Comparison of ENCODE assay signal across 1 cellular context in the genomic region with DNA sequence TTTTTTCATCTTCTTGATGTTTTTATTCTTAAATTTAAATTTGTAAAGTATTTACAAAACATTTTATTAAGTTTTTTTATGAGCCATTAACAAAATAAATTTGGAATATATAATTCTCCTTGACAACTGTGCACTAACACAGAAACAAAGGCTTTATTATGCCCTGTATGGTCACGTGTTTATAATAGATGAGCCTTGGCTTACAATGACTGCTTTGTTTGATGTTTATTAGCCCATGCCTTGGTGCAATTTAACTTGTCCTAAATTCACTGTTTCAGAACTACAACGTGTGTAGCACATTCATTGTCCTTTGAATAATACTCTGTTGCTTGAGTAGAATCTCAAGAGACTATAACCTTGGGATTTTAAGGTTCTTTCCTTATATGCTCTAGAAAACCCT.
A peak's percentile ranks its signal among the peaks of the same experiment; 100 is the strongest.
TF ChIP-seq lines count a peak whose summit lies in the region.

No MANE protein-coding gene starts in this region.

TF ChIP-seq in GM12878, 131 proteins besides CTCF, POLR2A, EP300 and RAD21:
- TF ChIP-seq, protein P1, sequence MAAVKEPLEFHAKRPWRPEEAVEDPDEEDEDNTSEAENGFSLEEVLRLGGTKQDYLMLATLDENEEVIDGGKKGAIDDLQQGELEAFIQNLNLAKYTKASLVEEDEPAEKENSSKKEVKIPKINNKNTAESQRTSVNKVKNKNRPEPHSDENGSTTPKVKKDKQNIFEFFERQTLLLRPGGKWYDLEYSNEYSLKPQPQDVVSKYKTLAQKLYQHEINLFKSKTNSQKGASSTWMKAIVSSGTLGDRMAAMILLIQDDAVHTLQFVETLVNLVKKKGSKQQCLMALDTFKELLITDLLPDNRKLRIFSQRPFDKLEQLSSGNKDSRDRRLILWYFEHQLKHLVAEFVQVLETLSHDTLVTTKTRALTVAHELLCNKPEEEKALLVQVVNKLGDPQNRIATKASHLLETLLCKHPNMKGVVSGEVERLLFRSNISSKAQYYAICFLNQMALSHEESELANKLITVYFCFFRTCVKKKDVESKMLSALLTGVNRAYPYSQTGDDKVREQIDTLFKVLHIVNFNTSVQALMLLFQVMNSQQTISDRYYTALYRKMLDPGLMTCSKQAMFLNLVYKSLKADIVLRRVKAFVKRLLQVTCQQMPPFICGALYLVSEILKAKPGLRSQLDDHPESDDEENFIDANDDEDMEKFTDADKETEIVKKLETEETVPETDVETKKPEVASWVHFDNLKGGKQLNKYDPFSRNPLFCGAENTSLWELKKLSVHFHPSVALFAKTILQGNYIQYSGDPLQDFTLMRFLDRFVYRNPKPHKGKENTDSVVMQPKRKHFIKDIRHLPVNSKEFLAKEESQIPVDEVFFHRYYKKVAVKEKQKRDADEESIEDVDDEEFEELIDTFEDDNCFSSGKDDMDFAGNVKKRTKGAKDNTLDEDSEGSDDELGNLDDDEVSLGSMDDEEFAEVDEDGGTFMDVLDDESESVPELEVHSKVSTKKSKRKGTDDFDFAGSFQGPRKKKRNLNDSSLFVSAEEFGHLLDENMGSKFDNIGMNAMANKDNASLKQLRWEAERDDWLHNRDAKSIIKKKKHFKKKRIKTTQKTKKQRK (IDR thresholded peaks at IDR 0.05; ENCODE audit: low read depth, low read length), result no peak
- peak in 1 of 2 experiments; percentile 18; a peak in 1 of 4 replicates for TF ChIP-seq BHLHE40 (IDR thresholded peaks at IDR 0.05; ENCODE audit: borderline replicate concordance in 1 of 2, low read depth in 2 of 2, low read length in 1 of 2)
- TF ChIP-seq RAD51 (IDR thresholded peaks at IDR 0.05), result peak; percentile 57; the same call in 1 of the 2 replicates
